In genomic region chr16:75464130-75464918, GRCh38 we compare ENCODE assay signal across 1 cellular context.
TF ChIP-seq lines count a peak whose summit lies in the region.

TSS of gene TMEM170A (minus strand) at chr16:75464689. CDS start at chr16:75464600, 89 bp downstream.

TF ChIP-seq in K562, 482 proteins besides CTCF, POLR2A, EP300 and RAD21 (continued from another document and continues in another):
- TF ChIP-seq RHOXF2B (CRISPR knock-in tag; conservative IDR thresholded peaks at IDR 0.05) = 0 out of 2 replicates have a peak, but pooled peaks have one; percentile 31
- TF ChIP-seq NR2C2 (CRISPR knock-in tag; IDR thresholded peaks at IDR 0.05) = no peak
- TF ChIP-seq NR2C2 (tag; IDR thresholded peaks at IDR 0.05) = peak; percentile 72; the same call in 1 of the 2 replicates
- no peak for TF ChIP-seq THRB (CRISPR knock-in tag; conservative IDR thresholded peaks at IDR 0.05)
- TF ChIP-seq NCOA4 (IDR thresholded peaks at IDR 0.05; ENCODE audit: partially characterized antibody) = no peak
- no peak for TF ChIP-seq BCOR (IDR thresholded peaks at IDR 0.05)
- TF ChIP-seq, protein P1, sequence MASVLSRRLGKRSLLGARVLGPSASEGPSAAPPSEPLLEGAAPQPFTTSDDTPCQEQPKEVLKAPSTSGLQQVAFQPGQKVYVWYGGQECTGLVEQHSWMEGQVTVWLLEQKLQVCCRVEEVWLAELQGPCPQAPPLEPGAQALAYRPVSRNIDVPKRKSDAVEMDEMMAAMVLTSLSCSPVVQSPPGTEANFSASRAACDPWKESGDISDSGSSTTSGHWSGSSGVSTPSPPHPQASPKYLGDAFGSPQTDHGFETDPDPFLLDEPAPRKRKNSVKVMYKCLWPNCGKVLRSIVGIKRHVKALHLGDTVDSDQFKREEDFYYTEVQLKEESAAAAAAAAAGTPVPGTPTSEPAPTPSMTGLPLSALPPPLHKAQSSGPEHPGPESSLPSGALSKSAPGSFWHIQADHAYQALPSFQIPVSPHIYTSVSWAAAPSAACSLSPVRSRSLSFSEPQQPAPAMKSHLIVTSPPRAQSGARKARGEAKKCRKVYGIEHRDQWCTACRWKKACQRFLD (CRISPR knock-in tag; IDR thresholded peaks at IDR 0.05) = peak; percentile 62
- peak; percentile 83 for TF ChIP-seq LCOR (CRISPR knock-in tag; IDR thresholded peaks at IDR 0.05)
- TF ChIP-seq ZNF75A (CRISPR knock-in tag; IDR thresholded peaks at IDR 0.05) = no peak
- no peak for TF ChIP-seq CBFB (CRISPR knock-in tag; IDR thresholded peaks at IDR 0.05)
- no peak for TF ChIP-seq YBX1 (IDR thresholded peaks at IDR 0.05)
- TF ChIP-seq ZKSCAN1 (IDR thresholded peaks at IDR 0.05; ENCODE audit: low read depth, low read length) = peak; percentile 51; the same call in 1 of the 2 replicates
- TF ChIP-seq CBX3 (IDR thresholded peaks at IDR 0.05; ENCODE audit: borderline replicate concordance in 1 of 2, low read length in 2 of 2) = peak in 1 of 2 experiments; percentile 84; a peak in 1 of 3 replicates
- TF ChIP-seq ZC3H8 (IDR thresholded peaks at IDR 0.05) = no peak
- peak; percentile 62; the same call in 1 of the 2 replicates for TF ChIP-seq C11orf30 (IDR thresholded peaks at IDR 0.05; ENCODE audit: low read depth)
- no peak for TF ChIP-seq ETS2 (tag; IDR thresholded peaks at IDR 0.05; ENCODE audit: borderline replicate concordance, poor library complexity, severe bottlenecking)
- no peak; the same call in none of the 2 replicates for TF ChIP-seq POLR2H (tag; IDR thresholded peaks at IDR 0.05; ENCODE audit: low read depth)
- TF ChIP-seq, protein P2, sequence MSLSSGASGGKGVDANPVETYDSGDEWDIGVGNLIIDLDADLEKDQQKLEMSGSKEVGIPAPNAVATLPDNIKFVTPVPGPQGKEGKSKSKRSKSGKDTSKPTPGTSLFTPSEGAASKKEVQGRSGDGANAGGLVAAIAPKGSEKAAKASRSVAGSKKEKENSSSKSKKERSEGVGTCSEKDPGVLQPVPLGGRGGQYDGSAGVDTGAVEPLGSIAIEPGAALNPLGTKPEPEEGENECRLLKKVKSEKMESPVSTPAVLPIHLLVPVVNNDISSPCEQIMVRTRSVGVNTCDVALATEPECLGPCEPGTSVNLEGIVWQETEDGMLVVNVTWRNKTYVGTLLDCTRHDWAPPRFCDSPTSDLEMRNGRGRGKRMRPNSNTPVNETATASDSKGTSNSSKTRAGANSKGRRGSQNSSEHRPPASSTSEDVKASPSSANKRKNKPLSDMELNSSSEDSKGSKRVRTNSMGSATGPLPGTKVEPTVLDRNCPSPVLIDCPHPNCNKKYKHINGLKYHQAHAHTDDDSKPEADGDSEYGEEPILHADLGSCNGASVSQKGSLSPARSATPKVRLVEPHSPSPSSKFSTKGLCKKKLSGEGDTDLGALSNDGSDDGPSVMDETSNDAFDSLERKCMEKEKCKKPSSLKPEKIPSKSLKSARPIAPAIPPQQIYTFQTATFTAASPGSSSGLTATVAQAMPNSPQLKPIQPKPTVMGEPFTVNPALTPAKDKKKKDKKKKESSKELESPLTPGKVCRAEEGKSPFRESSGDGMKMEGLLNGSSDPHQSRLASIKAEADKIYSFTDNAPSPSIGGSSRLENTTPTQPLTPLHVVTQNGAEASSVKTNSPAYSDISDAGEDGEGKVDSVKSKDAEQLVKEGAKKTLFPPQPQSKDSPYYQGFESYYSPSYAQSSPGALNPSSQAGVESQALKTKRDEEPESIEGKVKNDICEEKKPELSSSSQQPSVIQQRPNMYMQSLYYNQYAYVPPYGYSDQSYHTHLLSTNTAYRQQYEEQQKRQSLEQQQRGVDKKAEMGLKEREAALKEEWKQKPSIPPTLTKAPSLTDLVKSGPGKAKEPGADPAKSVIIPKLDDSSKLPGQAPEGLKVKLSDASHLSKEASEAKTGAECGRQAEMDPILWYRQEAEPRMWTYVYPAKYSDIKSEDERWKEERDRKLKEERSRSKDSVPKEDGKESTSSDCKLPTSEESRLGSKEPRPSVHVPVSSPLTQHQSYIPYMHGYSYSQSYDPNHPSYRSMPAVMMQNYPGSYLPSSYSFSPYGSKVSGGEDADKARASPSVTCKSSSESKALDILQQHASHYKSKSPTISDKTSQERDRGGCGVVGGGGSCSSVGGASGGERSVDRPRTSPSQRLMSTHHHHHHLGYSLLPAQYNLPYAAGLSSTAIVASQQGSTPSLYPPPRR (CRISPR knock-in tag; IDR thresholded peaks at IDR 0.05; ENCODE audit: borderline replicate concordance) = no peak
- no peak; the same call in 1 of the 2 replicates for TF ChIP-seq ZBTB1 (CRISPR knock-in tag; IDR thresholded peaks at IDR 0.05; ENCODE audit: borderline replicate concordance, low read depth)
- TF ChIP-seq SREBF1 (IDR thresholded peaks at IDR 0.05; ENCODE audit: borderline replicate concordance, low read depth, low read length) = no peak
- TF ChIP-seq TSHZ1 (CRISPR knock-in tag; IDR thresholded peaks at IDR 0.05) = no peak
- no peak for TF ChIP-seq SPI1 (IDR thresholded peaks at IDR 0.05; ENCODE audit: borderline replicate concordance, low read depth, low read length)
- no peak for TF ChIP-seq ZBTB26 (CRISPR knock-in tag; IDR thresholded peaks at IDR 0.05)
- TF ChIP-seq, protein P3, sequence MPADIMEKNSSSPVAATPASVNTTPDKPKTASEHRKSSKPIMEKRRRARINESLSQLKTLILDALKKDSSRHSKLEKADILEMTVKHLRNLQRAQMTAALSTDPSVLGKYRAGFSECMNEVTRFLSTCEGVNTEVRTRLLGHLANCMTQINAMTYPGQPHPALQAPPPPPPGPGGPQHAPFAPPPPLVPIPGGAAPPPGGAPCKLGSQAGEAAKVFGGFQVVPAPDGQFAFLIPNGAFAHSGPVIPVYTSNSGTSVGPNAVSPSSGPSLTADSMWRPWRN (IDR thresholded peaks at IDR 0.05; ENCODE audit: low read depth) = no peak
- no peak for TF ChIP-seq LARP7 (IDR thresholded peaks at IDR 0.05)
- TF ChIP-seq ELF1 (tag; IDR thresholded peaks at IDR 0.05) = no peak
- 0 out of 2 replicates have a peak, but pooled peaks have one; percentile 48 for TF ChIP-seq PTBP1 (IDR thresholded peaks at IDR 0.05; ENCODE audit: low read depth, low read length)
- TF ChIP-seq HSF4 (CRISPR knock-in tag; IDR thresholded peaks at IDR 0.05; ENCODE audit: borderline replicate concordance) = no peak
- no peak for TF ChIP-seq RBM39 (optimal IDR thresholded peaks at IDR 0.05; ENCODE audit: low read depth, low read length)
- TF ChIP-seq ZNF695 (CRISPR knock-in tag; IDR thresholded peaks at IDR 0.05) = no peak
- TF ChIP-seq, protein P4, sequence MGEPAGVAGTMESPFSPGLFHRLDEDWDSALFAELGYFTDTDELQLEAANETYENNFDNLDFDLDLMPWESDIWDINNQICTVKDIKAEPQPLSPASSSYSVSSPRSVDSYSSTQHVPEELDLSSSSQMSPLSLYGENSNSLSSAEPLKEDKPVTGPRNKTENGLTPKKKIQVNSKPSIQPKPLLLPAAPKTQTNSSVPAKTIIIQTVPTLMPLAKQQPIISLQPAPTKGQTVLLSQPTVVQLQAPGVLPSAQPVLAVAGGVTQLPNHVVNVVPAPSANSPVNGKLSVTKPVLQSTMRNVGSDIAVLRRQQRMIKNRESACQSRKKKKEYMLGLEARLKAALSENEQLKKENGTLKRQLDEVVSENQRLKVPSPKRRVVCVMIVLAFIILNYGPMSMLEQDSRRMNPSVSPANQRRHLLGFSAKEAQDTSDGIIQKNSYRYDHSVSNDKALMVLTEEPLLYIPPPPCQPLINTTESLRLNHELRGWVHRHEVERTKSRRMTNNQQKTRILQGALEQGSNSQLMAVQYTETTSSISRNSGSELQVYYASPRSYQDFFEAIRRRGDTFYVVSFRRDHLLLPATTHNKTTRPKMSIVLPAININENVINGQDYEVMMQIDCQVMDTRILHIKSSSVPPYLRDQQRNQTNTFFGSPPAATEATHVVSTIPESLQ (CRISPR knock-in tag; IDR thresholded peaks at IDR 0.05) = no peak
- peak in 1 of 3 experiments; percentile 23; a peak in 1 of 6 replicates for TF ChIP-seq ZBTB11 (CRISPR knock-in tag; IDR thresholded peaks at IDR 0.05)
- peak; percentile 42 for TF ChIP-seq ATF1 (CRISPR knock-in tag; IDR thresholded peaks at IDR 0.05)
- TF ChIP-seq ATF1 (tag; IDR thresholded peaks at IDR 0.05) = peak; percentile 96
- TF ChIP-seq DACH1 (IDR thresholded peaks at IDR 0.05; ENCODE audit: partially characterized antibody) = no peak
- TF ChIP-seq NR1H2 (CRISPR knock-in tag; IDR thresholded peaks at IDR 0.05) = no peak
- no peak for TF ChIP-seq ESRRB (CRISPR knock-in tag; IDR thresholded peaks at IDR 0.05; ENCODE audit: borderline replicate concordance)
- TF ChIP-seq MTA3 (IDR thresholded peaks at IDR 0.05; ENCODE audit: borderline replicate concordance) = peak; percentile 88; the same call in 1 of the 2 replicates
- no peak for TF ChIP-seq SRSF7 (optimal IDR thresholded peaks at IDR 0.05; ENCODE audit: low read depth, low read length)
- peak; percentile 93 for TF ChIP-seq E2F1 (CRISPR knock-in tag; IDR thresholded peaks at IDR 0.05)
